8 cellular contexts compared by ENCODE assay signal in genomic region chr6:158717341-158718328, GRCh38.
DNase-seq lines count a peak whose midpoint lies in the region; ATAC-seq lines count a peak whose summit lies in the region.

No MANE protein-coding gene starts in this region.

- H3K9me3 Mint-ChIP-seq in naive B cell, result peaks cover 0 to 1% (median 0%) of the 10 kb centered on the region in 7 donors

- H3K36me3 Mint-ChIP-seq in naive B cell, result no peaks in the 10 kb centered on the region

- peak; percentile 63 for DNase-seq in naive B cell
- DNase-seq in NCI-H1930 (lab: John Stamatoyannopoulos, UW), result no peak
- no peak for DNase-seq in ecto neural progenitor cell (ENCODE audit: low spot score)
- DNase-seq in DMS53 (lab: John Stamatoyannopoulos, UW), result no peak
- DNase-seq in NCI-H2196 treated with DMSO at 0.1 percent for 48 hours (lab: John Stamatoyannopoulos, UW; ENCODE audit: unreplicated experiment), result no peak

- H3K4me3 Mint-ChIP-seq in naive B cell, result peak overlapping the region; percentile 64 to 91 (median 86)

- ATAC-seq in GM18861 (IDR thresholded peaks at IDR 0.05; ENCODE audit: unreplicated experiment) (peak; percentile 55), GM21576 (IDR thresholded peaks at IDR 0.05; ENCODE audit: unreplicated experiment) (peak; percentile 69), HG03558 (IDR thresholded peaks at IDR 0.05; ENCODE audit: extremely low read depth, unreplicated experiment) (peak; percentile 51), naive B cell (ENCODE audit: low read depth in 2 of 2) (peak; percentile 60 to 67)

- peak overlapping the region; percentile 87 to 99 (median 96) for H3K27ac Mint-ChIP-seq in naive B cell

- no peaks in the 10 kb centered on the region for H3K27me3 Mint-ChIP-seq in naive B cell

- peaks cover 59 to 80% (median 62%) of the 10 kb centered on the region in 3 donors for H3K4me1 Mint-ChIP-seq in naive B cell
